Comparison of ENCODE assay signal across 8 cellular contexts in genomic region chr2:45993476-45993991, GRCh38.
A peak's percentile ranks its signal among the peaks of the same experiment; 100 is the strongest.
DNase-seq lines count a peak whose midpoint lies in the region; ATAC-seq and TF ChIP-seq lines count a peak whose summit lies in the region.

No MANE protein-coding gene starts in this region.

- H3K4me1 ChIP-seq in Panc1 (ENCODE audit: control insufficient read depth, insufficient read depth, low read length) (peaks cover 13% of the 10 kb centered on the region), testis (no peaks in the 10 kb centered on the region)

- H3K9me3 ChIP-seq in Panc1 (ENCODE audit: control insufficient read depth, insufficient read depth, low read depth, low read length) = no peaks in the 10 kb centered on the region
- H3K9me3 ChIP-seq in neural cell (ENCODE audit: low read length) = no peaks in the 10 kb centered on the region
- no peaks in the 10 kb centered on the region for H3K9me3 ChIP-seq in testis

- ATAC-seq in Panc1 (peak; percentile 77; the same call in 1 of the 2 replicates), GM18505 (IDR thresholded peaks at IDR 0.05; ENCODE audit: unreplicated experiment) (no peak)

- DNase-seq in CMK (ENCODE audit: low read depth) (peak; percentile 62), HPDE6-E6E7 (ENCODE audit: extremely low spot score) (peak; percentile 41), Panc1 (ENCODE audit: low read depth, low spot score) (peak; percentile 55), activated T-cell treated with anti-CD3 and anti-CD28 coated beads for 48 hours (ENCODE audit: low read depth) (peak; percentile 33), fibroblast of peridontal ligament (ENCODE audit: extremely low read depth) (peak; percentile 96), testis (peak; percentile 86)

- intact Hi-C loops in Panc1 (cut with micrococcal nuclease; ENCODE audit: unreplicated experiment) = loop anchor here (1.0 to 5.0 kb wide), 2 partner anchors 374 to 468 kb away; no protein-coding TSS in a partner anchor
- intact Hi-C loops in testis (cut with DNase I; ENCODE audit: low total_unique reads) = no loop called here

- no peak overlapping the region for H2AFZ ChIP-seq in neural cell (ENCODE audit: low read depth, low read length)

- H3K36me3 ChIP-seq in Panc1 (ENCODE audit: control insufficient read depth, insufficient read depth, low read length) (no peaks in the 10 kb centered on the region), neural cell (ENCODE audit: insufficient read depth, low read length) (no peaks in the 10 kb centered on the region), testis (ENCODE audit: low read depth, missing control alignments) (no peaks in the 10 kb centered on the region)

- no TSS peak for BruUV-seq in Panc1 (replicated peaks; lab: Mats Ljungman, UMichigan)

- H3K9ac ChIP-seq in neural cell (ENCODE audit: low read length) = no peak overlapping the region

- WGBS in testis, 2 donors = 61 to 66% methylated on average over 6 of the region's 6 CpGs

- H3K27ac ChIP-seq in Panc1 (ENCODE audit: low read length) = no peak overlapping the region
- no peak overlapping the region for H3K27ac ChIP-seq in neural cell (ENCODE audit: low read length)
- no peak overlapping the region for H3K27ac ChIP-seq in testis

- peak; percentile 73 for TF ChIP-seq RAD21 in neural cell (conservative IDR thresholded peaks at IDR 0.05)

- H3K79me2 ChIP-seq in neural cell (replicated peaks; ENCODE audit: insufficient read depth, low read length) = no peaks in the 10 kb centered on the region

- POLR2A ChIA-PET in Panc1 (lab: Charles Lee) = no interaction called here

- H4K20me1 ChIP-seq in neural cell (ENCODE audit: insufficient read depth) = no peaks in the 10 kb centered on the region

- no peak for TF ChIP-seq POLR2A in testis (IDR thresholded peaks at IDR 0.05)
- no peak for TF ChIP-seq POLR2A in GM18505 (IDR thresholded peaks at IDR 0.05; ENCODE audit: borderline replicate concordance, extremely low read depth, insufficient read depth, insufficient read length)

- TF ChIP-seq CTCF in Panc1 (IDR thresholded peaks at IDR 0.05) (peak; percentile 86), neural cell (IDR thresholded peaks at IDR 0.05; ENCODE audit: poor library complexity, severe bottlenecking) (peak; percentile 73), testis (IDR thresholded peaks at IDR 0.05) (peak; percentile 64 to 78 (median 78))

- no peaks in the 10 kb centered on the region for H3K9me2 ChIP-seq in neural cell (ENCODE audit: insufficient read depth, low read length)

- H3F3A ChIP-seq in neural cell (ENCODE audit: insufficient read depth, low read length, poor library complexity, severe bottlenecking) = no peaks in the 10 kb centered on the region

- no peak overlapping the region for H3K4me2 ChIP-seq in neural cell (ENCODE audit: low read length)

- H3K4me3 ChIP-seq in Panc1 (ENCODE audit: low read depth in 2 of 2, low read length in 2 of 2) = no peak overlapping the region
- H3K4me3 ChIP-seq in neural cell (ENCODE audit: low read length) = no peak overlapping the region
- H3K4me3 ChIP-seq in testis = no peak overlapping the region

- CTCF ChIA-PET in Panc1 (lab: Charles Lee) = interaction anchor here (0.5 to 1.3 kb wide), 9 partner anchors 10 to 1328 kb away, joined by 3 to 16 read pairs (median 3); no protein-coding TSS in a partner anchor

- no peaks in the 10 kb centered on the region for H3K27me3 ChIP-seq in Panc1 (ENCODE audit: control insufficient read depth, insufficient read depth, low read length)
- H3K27me3 ChIP-seq in neural cell (ENCODE audit: insufficient read depth, low read depth, low read length) = no peaks in the 10 kb centered on the region
- no peaks in the 10 kb centered on the region for H3K27me3 ChIP-seq in testis

- in situ Hi-C loops in Panc1 (cut with HindIII; ENCODE audit: low pct_unique_long_range_greater_than_20kb, low sequenced_read_pairs) = no loop called here

- TF ChIP-seq EP300 in neural cell (conservative IDR thresholded peaks at IDR 0.05; ENCODE audit: poor library complexity, severe bottlenecking) = no peak

TF ChIP-seq in neural cell, 6 proteins besides CTCF, POLR2A, EP300 and RAD21:
- peak; percentile 77 for TF ChIP-seq SMC3 (conservative IDR thresholded peaks at IDR 0.05; ENCODE audit: poor library complexity)
- no peak for TF ChIP-seq REST (IDR thresholded peaks at IDR 0.05; ENCODE audit: borderline replicate concordance)
- TF ChIP-seq MXI1 (conservative IDR thresholded peaks at IDR 0.05; ENCODE audit: poor library complexity, severe bottlenecking) = no peak
- no peak for TF ChIP-seq POLR2AphosphoS5 (IDR thresholded peaks at IDR 0.05)
- TF ChIP-seq EZH2 (IDR thresholded peaks at IDR 0.05; ENCODE audit: borderline replicate concordance, insufficient read depth, low read length, poor library complexity, severe bottlenecking) = no peak

Comparison
In these comparisons a context has a peak if more than half of its experiments do, and no peak if none do; other contexts are left out.
1. DNase-seq: peak in every context shown above with its lines; median percentile 96 in fibroblast of peridontal ligament; 86 in testis; 62 in CMK; 55 in Panc1; 41 in HPDE6-E6E7; 33 in activated T-cell treated with anti-CD3 and anti-CD28 coated beads for 48 hours.